18 cellular contexts compared by ENCODE assay signal in genomic region chr7:30926323-30926722, GRCh38. TPM values are rescaled to one million over a fixed set of nuclear protein-coding genes. Genes with fewer than 3 reads are reported as not detected.
A peak's percentile ranks its signal among the peaks of the same experiment; 100 is the strongest.
DNase-seq lines count a peak whose midpoint lies in the region; ATAC-seq and TF ChIP-seq lines count a peak whose summit lies in the region.
"Had no signal": no experiment of that assay in that cellular context is flagged by ENCODE, and none has a peak within 500 bp of the region (broad histone marks: within the 10 kb centered on the region; RNA-seq: fewer than 3 reads in every experiment).

No MANE protein-coding gene starts in this region.

- H3K4me3 ChIP-seq in endodermal cell (ENCODE audit: low read length) = no peak overlapping the region
- H3K4me3 ChIP-seq: HAP-1, SK-N-MC, smooth muscle cell had no signal

- POLR2A ChIA-PET in HEK293T (lab: Yijun Ruan, JAX) = no interaction called here

- no peak overlapping the region for H3K27ac Mint-ChIP-seq in endodermal cell
- H3K27ac Mint-ChIP-seq: activated CD8-positive, alpha-beta T cell treated with anti-CD3 and anti-CD28 coated beads, Interleukin-2, amount 10 ng/mL, durations not matched to agents 7 days and 5 days had no signal

- H3K27ac ChIP-seq in endodermal cell (ENCODE audit: low read depth, low read length) = no peak overlapping the region
- H3K27ac ChIP-seq: foreskin keratinocyte, SK-N-MC had no signal

- H3K36me3 Mint-ChIP-seq in endodermal cell (ENCODE audit: low read depth) = no peaks in the 10 kb centered on the region

- CTCF ChIA-PET in HEK293T (lab: Yijun Ruan, JAX) = no interaction called here

- H3K4me1 ChIP-seq in endodermal cell (ENCODE audit: control insufficient read depth, insufficient read depth, low read length) = no peaks in the 10 kb centered on the region
- H3K4me1 ChIP-seq: foreskin keratinocyte, HAP-1 had no signal

- intact Hi-C loops in posterior vena cava (cut with DNase I) = no loop called here

- no peaks in the 10 kb centered on the region for H3K36me3 ChIP-seq in endodermal cell (ENCODE audit: control insufficient read depth, insufficient read depth, low read length)
- H3K36me3 ChIP-seq: HAP-1 had no signal

- H3K27me3 ChIP-seq in endodermal cell (ENCODE audit: control insufficient read depth, insufficient read depth, low read length, poor library complexity, severe bottlenecking) = no peaks in the 10 kb centered on the region
- H3K27me3 ChIP-seq: foreskin keratinocyte had no signal

- no peaks in the 10 kb centered on the region for H3K9me3 ChIP-seq in endodermal cell (ENCODE audit: control insufficient read depth, low read length)
- H3K9me3 ChIP-seq: HAP-1 had no signal

- no peak for TF ChIP-seq CTCF in endodermal cell (conservative IDR thresholded peaks at IDR 0.05)

- peak; percentile 4 for DNase-seq in activated CD8-positive, alpha-beta memory T cell treated with anti-CD3 and anti-CD28 coated beads, Interleukin-2, amount 50 U/mL, for 4 hours
- no peak for DNase-seq in activated CD8-positive, alpha-beta memory T cell treated with anti-CD3 and anti-CD28 coated beads for 24 hours
- DNase-seq in HUDEP-2 (lab: John Stamatoyannopoulos, UW; ENCODE audit: unreplicated experiment in 76 of 76) (peak in 75 of 76 experiments; percentile 40 to 94 (median 80)), endodermal cell (peak; percentile 11), posterior vena cava (ENCODE audit: low spot score) (peak; percentile 56), HEK293T (ENCODE audit: extremely low spot score) (no peak)
- DNase-seq: activated CD8-positive, alpha-beta T cell treated with anti-CD3 and anti-CD28 coated beads, Interleukin-2, amount 10 ng/mL, durations not matched to agents 7 days and 5 days; anterior cingulate cortex; C1 segment of cervical spinal cord; DMS 273 treated with DMSO at 0.1 percent for 48 hours; foreskin keratinocyte; NCI-H2171 treated with DMSO at 0.1 percent for 48 hours; NCI-H82 had no signal

- H3K9me3 Mint-ChIP-seq in endodermal cell = peaks cover 7% of the 10 kb centered on the region

- H3K4me1 Mint-ChIP-seq in endodermal cell = no peaks in the 10 kb centered on the region

- H3K27me3 Mint-ChIP-seq in endodermal cell (ENCODE audit: insufficient read depth) = peaks cover 4% of the 10 kb centered on the region

- WGBS in endodermal cell (ENCODE audit: insufficient coverage in 1 of 2, insufficient read length in 1 of 2), 2 experiments = 90 to 92% methylated on average over 2 to 5 of the region's 5 CpGs

- ATAC-seq in GM18502 (IDR thresholded peaks at IDR 0.05; ENCODE audit: poor library complexity, unreplicated experiment) (no peak), HG03378 (IDR thresholded peaks at IDR 0.05; ENCODE audit: unreplicated experiment) (no peak)
- ATAC-seq: activated CD8-positive, alpha-beta T cell treated with anti-CD3 and anti-CD28 coated beads, Interleukin-2, amount 10 ng/mL, durations not matched to agents 7 days and 5 days; foreskin keratinocyte had no signal

- H3K9ac ChIP-seq in endodermal cell (ENCODE audit: extremely low read depth, low read length, poor library complexity, severe bottlenecking) = no peak overlapping the region

- H3K4me3 Mint-ChIP-seq in endodermal cell = no peak overlapping the region
- H3K4me3 Mint-ChIP-seq: activated CD8-positive, alpha-beta T cell treated with anti-CD3 and anti-CD28 coated beads, Interleukin-2, amount 10 ng/mL, durations not matched to agents 7 days and 5 days had no signal

TF ChIP-seq in HEK293T, 16 proteins besides CTCF, POLR2A, EP300 and RAD21:
- TF ChIP-seq FOXK2 (IDR thresholded peaks at IDR 0.05) = no peak
- no peak for TF ChIP-seq PKNOX1 (IDR thresholded peaks at IDR 0.05)
- TF ChIP-seq BHLHE40 (IDR thresholded peaks at IDR 0.05; ENCODE audit: borderline replicate concordance) = no peak
- TF ChIP-seq ARNT (IDR thresholded peaks at IDR 0.05) = no peak
- TF ChIP-seq LEF1 (IDR thresholded peaks at IDR 0.05; ENCODE audit: borderline replicate concordance) = no peak

RNA-seq across cellular contexts. Expression of gene AQP1, which starts 14.7 kb away (rescaled TPM):
- total RNA-seq in endodermal cell = under 1 TPM; 0.26 to 0.91 TPM
- 1.3 TPM for polyA plus RNA-seq in endodermal cell (2013, experiment 1 of 2)
- polyA plus RNA-seq in endodermal cell (2013, experiment 2 of 2) = 1.3 TPM
- total RNA-seq in posterior vena cava = 100 to 1,000 TPM; 388 to 422 TPM
- total RNA-seq: foreskin keratinocyte had no signal

RNA-seq across cellular contexts. Expression of gene GHRHR, which starts 37.4 kb away (rescaled TPM):
- total RNA-seq in endodermal cell (not detected), posterior vena cava (1 to 10 TPM in 1 of 2 donors, not detected in 1; 1.2 TPM)
- not detected for polyA plus RNA-seq in endodermal cell (2013, experiment 1 of 2)
- not detected for polyA plus RNA-seq in endodermal cell (2013, experiment 2 of 2)
- total RNA-seq: activated CD8-positive, alpha-beta T cell treated with anti-CD3 and anti-CD28 coated beads, Interleukin-2, amount 10 ng/mL, durations not matched to agents 7 days and 5 days; foreskin keratinocyte; smooth muscle cell had no signal
- polyA plus RNA-seq: foreskin keratinocyte, smooth muscle cell had no signal

Comparison
In these comparisons a context has a peak if more than half of its experiments do, and no peak if none do; other contexts are left out.
1. DNase-seq: peak in activated CD8-positive, alpha-beta memory T cell treated with anti-CD3 and anti-CD28 coated beads, Interleukin-2, amount 50 U/mL, for 4 hours (single experiment), HUDEP-2 (75 of 76), endodermal cell (single experiment) and posterior vena cava (single experiment); none in activated CD8-positive, alpha-beta memory T cell treated with anti-CD3 and anti-CD28 coated beads for 24 hours (single experiment) and HEK293T (single experiment).
2. RNA of gene AQP1, which starts 14.7 kb away (total RNA-seq): 388 to 422 TPM in posterior vena cava; 0.26 to 0.91 TPM in endodermal cell; every median in the first group is over 100 times any median in the second.